Comparison of ENCODE assay signal across 9 cellular contexts in genomic region chr16:19601083-19601976, GRCh38. TPM values are rescaled to one million over a fixed set of nuclear protein-coding genes. Genes with fewer than 3 reads are reported as not detected.
DNase-seq lines count a peak whose midpoint lies in the region; ATAC-seq and TF ChIP-seq lines count a peak whose summit lies in the region.
"Had no signal": no experiment of that assay in that cellular context is flagged by ENCODE, and none has a peak within 500 bp of the region (broad histone marks: within the 10 kb centered on the region; RNA-seq: fewer than 3 reads in every experiment).

No MANE protein-coding gene starts in this region.

- peak overlapping the region; percentile 47; the same call in 1 of the 2 replicates for H3K9ac ChIP-seq in BLaER1

- no peaks in the 10 kb centered on the region for H3K36me3 ChIP-seq in BLaER1
- H3K36me3 ChIP-seq in ascending aorta: peaks cover 8 to 13% of the 10 kb centered on the region in 2 donors

- peak; percentile 48 for TF ChIP-seq CTCF in GM13976 (IDR thresholded peaks at IDR 0.05; ENCODE audit: borderline replicate concordance, control extremely low read depth, extremely low read depth, insufficient read depth, missing control alignments)
- TF ChIP-seq CTCF in ascending aorta (IDR thresholded peaks at IDR 0.05): peak; percentile 39 to 65 (median 50)

- intact Hi-C loops in ascending aorta (cut with DNase I): loop anchor here (1.0 kb wide), 1 partner anchor 285 kb away; no protein-coding TSS in a partner anchor

- no peaks in the 10 kb centered on the region for H4K20me1 ChIP-seq in BLaER1

- H3K4me1 ChIP-seq in BLaER1 (no peaks in the 10 kb centered on the region), ascending aorta (no peaks in the 10 kb centered on the region)

- H3K9me3 ChIP-seq in BLaER1 (peaks cover 9% of the 10 kb centered on the region; the same call in 1 of the 2 replicates), ascending aorta (no peaks in the 10 kb centered on the region)

- H3K27me3 ChIP-seq in BLaER1 (no peaks in the 10 kb centered on the region), ascending aorta (no peaks in the 10 kb centered on the region)

- H3K4me3 ChIP-seq in BLaER1: no peak overlapping the region
- no peak overlapping the region for H3K4me3 ChIP-seq in ascending aorta

- peak overlapping the region; percentile 37; the same call in 1 of the 2 replicates for H3K27ac ChIP-seq in BLaER1
- no peak overlapping the region for H3K27ac ChIP-seq in ascending aorta
- peak overlapping the region; percentile 90 for H3K27ac ChIP-seq in substantia nigra (ENCODE audit: low read depth, low read length, poor library complexity, severe bottlenecking)

- H3K4me2 ChIP-seq in BLaER1: no peak overlapping the region

- ATAC-seq in GM21619 (IDR thresholded peaks at IDR 0.05; ENCODE audit: unreplicated experiment): no peak

- DNase-seq in GM13976 (ENCODE audit: low spot score) (peak; percentile 41), NCI-H460 (ENCODE audit: extremely low read depth, low read depth) (peak; percentile 23), ascending aorta (ENCODE audit: low spot score in 2 of 2) (no peak), iPS-NIHi7 (ENCODE audit: extremely low spot score) (peak; percentile 58), substantia nigra (lab: John Stamatoyannopoulos, UW) (peak in 32 of 49 donors; percentile 5 to 62 (median 24)), NCI-H1048 (lab: John Stamatoyannopoulos, UW) (no peak)
- DNase-seq: right cardiac atrium had no signal

- in situ Hi-C loops in GM13976 (cut with MboI; ENCODE audit: low sequenced_read_pairs, unreplicated experiment): no loop called here

RNA-seq across cellular contexts. Expression of gene VPS35L, which starts 45.8 kb away (rescaled TPM):
- 26.2 and 27.9 TPM in 2 replicates for total RNA-seq in NCI-H460 (2014; rRNA removed; shearing (Covaris generic))
- 17.3 and 19.7 TPM in 2 replicates for polyA plus RNA-seq in NCI-H460 (2014; cell fraction: nucleus; rRNA removed)
- total RNA-seq in ascending aorta: 44.4 TPM

Comparison
In these comparisons a context has a peak if more than half of its experiments do, and no peak if none do; other contexts are left out.
1. H3K27ac ChIP-seq: peak in BLaER1 (single experiment) and substantia nigra (single experiment); none in ascending aorta (0 of 2).
2. DNase-seq: peak in GM13976 (single experiment), NCI-H460 (single experiment), iPS-NIHi7 (single experiment) and substantia nigra (32 of 49); none in ascending aorta (0 of 2) and NCI-H1048 (single experiment).